In the genomic region with DNA sequence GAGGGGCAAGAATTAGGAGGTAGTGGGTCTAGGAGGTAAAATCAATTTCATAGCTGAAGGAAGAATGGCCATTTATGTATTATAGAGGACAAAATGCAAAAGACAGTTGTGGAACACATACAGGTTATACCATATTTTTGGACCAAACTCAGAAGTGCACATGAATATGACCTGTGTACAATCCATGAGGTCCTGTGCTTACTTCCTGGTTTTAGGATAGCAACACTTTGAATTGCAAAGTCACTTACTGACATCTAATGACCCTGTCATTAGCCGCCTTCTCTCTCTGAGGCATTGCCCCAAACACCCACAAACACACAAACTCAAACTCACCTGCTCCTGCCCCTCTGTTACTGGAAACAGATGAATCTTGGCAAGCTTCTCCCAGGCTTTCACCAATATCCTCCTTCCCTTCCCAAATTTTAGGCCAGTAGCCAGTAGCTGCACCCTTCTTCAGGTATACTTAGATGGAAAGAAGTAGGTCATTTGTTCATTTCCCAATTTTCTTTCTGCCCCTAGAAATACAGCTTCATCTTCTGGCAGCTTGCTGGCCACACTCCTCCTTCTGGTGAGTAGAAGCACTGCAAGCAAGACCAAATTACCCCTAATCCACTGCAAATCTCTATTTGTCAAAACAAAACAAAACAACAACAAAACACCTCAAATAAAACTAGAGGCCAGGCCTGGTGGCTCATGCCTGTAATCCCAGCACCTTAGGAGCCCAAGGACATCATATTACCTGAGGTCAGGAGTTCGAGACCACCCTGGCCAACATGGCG, we compare ENCODE assay signal across 8 cellular contexts. TPM values are rescaled to one million over a fixed set of nuclear protein-coding genes. Genes with fewer than 3 reads are reported as not detected.
DNase-seq lines count a peak whose midpoint lies in the region; ATAC-seq and TF ChIP-seq lines count a peak whose summit lies in the region.

No MANE protein-coding gene starts in this region.

- peak overlapping the region; percentile 52 for H3K4me2 ChIP-seq in hepatocyte

- peak; percentile 78 for ATAC-seq in HG02981 (IDR thresholded peaks at IDR 0.05; ENCODE audit: unreplicated experiment)
- peak; percentile 63 to 74 for ATAC-seq in upper lobe of left lung (ENCODE audit: low FRiP score in 2 of 2)

- H3K4me3 ChIP-seq in WERI-Rb-1 (ENCODE audit: low read depth, low read length) (no peak overlapping the region), hepatocyte (no peak overlapping the region), upper lobe of left lung (no peak overlapping the region)

- H2AFZ ChIP-seq in hepatocyte = no peak overlapping the region

- no peaks in the 10 kb centered on the region for H3K79me2 ChIP-seq in hepatocyte

- DNase-seq in AG09319 (ENCODE audit: extremely low read depth, low read depth) = no peak
- DNase-seq in GM10248 (ENCODE audit: extremely low spot score) = peak; percentile 46
- peak; percentile 21 for DNase-seq in WERI-Rb-1
- DNase-seq in hepatocyte (ENCODE audit: low spot score) = peak; percentile 21
- DNase-seq in upper lobe of left lung = no peak
- DNase-seq in effector CD8-positive, alpha-beta T cell (lab: John Stamatoyannopoulos, UW) = no peak
- DNase-seq in midbrain (lab: John Stamatoyannopoulos, UW) = no peak

- CTCF ChIA-PET in GM10248 (lab: Yijun Ruan, JAX) = interaction anchor here (0.5 to 6.6 kb wide), 39 partner anchors 8 to 825 kb away, joined by 3 to 66 read pairs (median 4); partner anchors contain the start of genes EVI5 and RPL5

- H3K27ac ChIP-seq in WERI-Rb-1 (no peak overlapping the region), hepatocyte (peak overlapping the region; percentile 73), upper lobe of left lung (no peak overlapping the region)

- H3K9me3 ChIP-seq in WERI-Rb-1 (ENCODE audit: severe bottlenecking) = no peaks in the 10 kb centered on the region
- H3K9me3 ChIP-seq in hepatocyte (ENCODE audit: low read depth) = no peaks in the 10 kb centered on the region
- H3K9me3 ChIP-seq in upper lobe of left lung = no peaks in the 10 kb centered on the region

- POLR2A ChIA-PET in GM10248 (lab: Yijun Ruan, JAX) = no interaction called here

- H3K27me3 ChIP-seq in WERI-Rb-1 (ENCODE audit: insufficient read depth, low read depth, severe bottlenecking) = no peaks in the 10 kb centered on the region
- H3K27me3 ChIP-seq in hepatocyte = no peaks in the 10 kb centered on the region
- H3K27me3 ChIP-seq in upper lobe of left lung = no peaks in the 10 kb centered on the region

- peaks cover 7% of the 10 kb centered on the region for H3K4me1 ChIP-seq in hepatocyte (ENCODE audit: insufficient read depth)
- H3K4me1 ChIP-seq in upper lobe of left lung = peaks cover 0 to 17% (median 0%) of the 10 kb centered on the region in 4 donors

- TF ChIP-seq CTCF in AG09319 (IDR thresholded peaks at IDR 0.05; ENCODE audit: low read depth, low read length) = peak; percentile 79
- peak; percentile 82 for TF ChIP-seq CTCF in GM10248 (IDR thresholded peaks at IDR 0.05; ENCODE audit: control extremely low read depth, extremely low read depth, low read depth, missing control alignments)
- TF ChIP-seq CTCF in WERI-Rb-1 (IDR thresholded peaks at IDR 0.05; ENCODE audit: low read depth, low read length) = peak; percentile 69
- TF ChIP-seq CTCF in hepatocyte (IDR thresholded peaks at IDR 0.05; ENCODE audit: poor library complexity) = peak; percentile 50
- TF ChIP-seq CTCF in upper lobe of left lung (IDR thresholded peaks at IDR 0.05) = peak; percentile 49 to 78 (median 70)

- H4K20me1 ChIP-seq in hepatocyte (ENCODE audit: insufficient read depth, poor library complexity, severe bottlenecking) = no peaks in the 10 kb centered on the region

- no peaks in the 10 kb centered on the region for H3K9me2 ChIP-seq in hepatocyte (replicated peaks; ENCODE audit: insufficient read depth)

- no peak for TF ChIP-seq POLR2A in upper lobe of left lung (IDR thresholded peaks at IDR 0.05)

- no peaks in the 10 kb centered on the region for H3K36me3 ChIP-seq in WERI-Rb-1
- no peaks in the 10 kb centered on the region for H3K36me3 ChIP-seq in hepatocyte (replicated peaks; ENCODE audit: insufficient read depth, low read depth)
- H3K36me3 ChIP-seq in upper lobe of left lung = no peaks in the 10 kb centered on the region

- WGBS in hepatocyte (ENCODE audit: low lambda C conversion rate, missing lambda C conversion rate) = 83% methylated on average over 3 of the region's 3 CpGs
- 88 to 97% methylated on average over 3 of the region's 3 CpGs for WGBS in upper lobe of left lung, 2 donors

- no peak for TF ChIP-seq EP300 in upper lobe of left lung (IDR thresholded peaks at IDR 0.05)

RNA-seq across cellular contexts. Expression of gene RPL5, which starts 13.7 kb away (rescaled TPM):
- total RNA-seq in hepatocyte (1,737 and 2,070 TPM in 2 replicates), upper lobe of left lung (1,000 to 10,000 TPM in 1 of 6 donors, 100 to 1,000 TPM in 5; 716 to 1,207 (median 813) TPM)
- polyA plus RNA-seq in hepatocyte = 668 and 726 TPM in 2 replicates

RNA-seq across cellular contexts. Expression of gene EVI5, which starts 33.3 kb away (rescaled TPM):
- total RNA-seq in hepatocyte = 25.2 and 29.0 TPM in 2 replicates
- polyA plus RNA-seq in hepatocyte = 24.9 and 28.9 TPM in 2 replicates
- total RNA-seq in upper lobe of left lung = 10 to 100 TPM; 33.5 to 62.3 (median 39.6) TPM

Comparison
In these comparisons a context has a peak if more than half of its experiments do, and no peak if none do; other contexts are left out.
1. DNase-seq: peak in GM10248 (single experiment), WERI-Rb-1 (single experiment) and hepatocyte (single experiment); none in AG09319 (single experiment), upper lobe of left lung (0 of 2), effector CD8-positive, alpha-beta T cell (single experiment) and midbrain (single experiment).
2. Peak in every context shown above with its lines, with median percentiles within 50 percentile points of each other: CTCF ChIP-seq.